ENCODE assay signal across 1 cellular context in the genomic region with DNA sequence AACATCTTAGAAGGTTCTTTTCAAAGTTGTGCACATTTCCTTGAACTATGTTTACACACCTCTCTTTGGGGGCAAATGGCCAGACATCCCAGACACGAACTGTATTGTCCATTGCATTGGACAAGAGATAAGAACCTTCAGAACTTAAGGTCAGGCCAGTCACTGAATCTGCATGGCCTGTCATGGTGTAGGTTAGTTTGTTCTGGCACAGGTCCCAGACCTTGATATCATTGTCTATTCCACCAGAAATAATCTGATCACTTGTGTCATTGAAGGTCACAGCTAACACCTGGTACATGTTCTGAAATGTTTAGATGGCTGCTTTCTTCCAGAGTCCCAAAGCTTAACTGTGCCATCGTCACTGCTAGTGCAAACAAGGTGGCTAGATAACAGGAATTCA.
TF ChIP-seq lines count a peak whose summit lies in the region.

No MANE protein-coding gene starts in this region.

TF ChIP-seq in SK-N-SH treated with all-trans-retinoic acid at 6 μM for 48 hours, 23 proteins besides CTCF, POLR2A, EP300 and RAD21 (continued from another document):
- TF ChIP-seq, protein P1, sequence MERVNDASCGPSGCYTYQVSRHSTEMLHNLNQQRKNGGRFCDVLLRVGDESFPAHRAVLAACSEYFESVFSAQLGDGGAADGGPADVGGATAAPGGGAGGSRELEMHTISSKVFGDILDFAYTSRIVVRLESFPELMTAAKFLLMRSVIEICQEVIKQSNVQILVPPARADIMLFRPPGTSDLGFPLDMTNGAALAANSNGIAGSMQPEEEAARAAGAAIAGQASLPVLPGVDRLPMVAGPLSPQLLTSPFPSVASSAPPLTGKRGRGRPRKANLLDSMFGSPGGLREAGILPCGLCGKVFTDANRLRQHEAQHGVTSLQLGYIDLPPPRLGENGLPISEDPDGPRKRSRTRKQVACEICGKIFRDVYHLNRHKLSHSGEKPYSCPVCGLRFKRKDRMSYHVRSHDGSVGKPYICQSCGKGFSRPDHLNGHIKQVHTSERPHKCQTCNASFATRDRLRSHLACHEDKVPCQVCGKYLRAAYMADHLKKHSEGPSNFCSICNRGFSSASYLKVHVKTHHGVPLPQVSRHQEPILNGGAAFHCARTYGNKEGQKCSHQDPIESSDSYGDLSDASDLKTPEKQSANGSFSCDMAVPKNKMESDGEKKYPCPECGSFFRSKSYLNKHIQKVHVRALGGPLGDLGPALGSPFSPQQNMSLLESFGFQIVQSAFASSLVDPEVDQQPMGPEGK (CRISPR knock-in tag; IDR thresholded peaks at IDR 0.05; ENCODE audit: borderline replicate concordance), result no peak
